ENCODE assay signal across 2 cellular contexts in the genomic region with DNA sequence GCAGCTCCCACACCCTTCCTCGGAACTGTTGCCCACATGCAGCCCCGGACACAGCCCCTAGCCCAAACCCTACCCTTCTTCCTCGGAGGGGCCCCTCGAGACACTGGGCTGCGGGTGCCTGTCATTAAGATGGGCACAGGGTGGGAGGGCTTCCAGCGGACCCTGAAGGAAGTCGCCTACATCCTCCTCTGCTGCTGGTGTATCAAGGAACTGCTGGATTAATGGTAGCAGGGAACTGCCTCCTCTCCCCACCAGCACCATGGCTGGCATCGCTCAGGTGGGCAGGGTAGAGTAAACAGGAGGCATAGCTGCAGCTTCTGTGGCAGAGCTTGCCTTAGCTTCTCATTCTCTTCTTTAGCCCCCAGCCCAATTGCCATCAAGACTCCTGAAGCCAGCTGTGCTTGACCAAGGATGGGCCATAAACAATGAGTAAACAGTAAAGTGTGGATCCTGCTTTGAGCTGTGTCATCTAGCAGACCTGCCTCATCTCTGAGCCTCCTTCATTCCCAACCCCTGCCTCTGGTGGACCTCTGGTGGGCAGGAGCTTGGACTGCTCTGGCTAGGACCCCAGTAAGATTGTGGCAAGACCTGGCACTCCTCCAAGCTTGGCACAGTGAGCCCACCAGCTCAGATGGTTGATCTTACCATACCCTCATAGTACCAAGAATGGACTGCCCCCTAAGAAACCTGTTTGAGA.
A peak's percentile ranks its signal among the peaks of the same experiment; 100 is the strongest.
TF ChIP-seq lines count a peak whose summit lies in the region.

A gene with protein sequence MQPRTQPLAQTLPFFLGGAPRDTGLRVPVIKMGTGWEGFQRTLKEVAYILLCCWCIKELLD (plus strand): TSS at position 15 of the 697 bp plus-strand sequence. CDS start 22 bp downstream, at position 37.

TF ChIP-seq in GM23338, 12 proteins besides CTCF, POLR2A, EP300 and RAD21 (continues in another document):
- TF ChIP-seq, protein P1, sequence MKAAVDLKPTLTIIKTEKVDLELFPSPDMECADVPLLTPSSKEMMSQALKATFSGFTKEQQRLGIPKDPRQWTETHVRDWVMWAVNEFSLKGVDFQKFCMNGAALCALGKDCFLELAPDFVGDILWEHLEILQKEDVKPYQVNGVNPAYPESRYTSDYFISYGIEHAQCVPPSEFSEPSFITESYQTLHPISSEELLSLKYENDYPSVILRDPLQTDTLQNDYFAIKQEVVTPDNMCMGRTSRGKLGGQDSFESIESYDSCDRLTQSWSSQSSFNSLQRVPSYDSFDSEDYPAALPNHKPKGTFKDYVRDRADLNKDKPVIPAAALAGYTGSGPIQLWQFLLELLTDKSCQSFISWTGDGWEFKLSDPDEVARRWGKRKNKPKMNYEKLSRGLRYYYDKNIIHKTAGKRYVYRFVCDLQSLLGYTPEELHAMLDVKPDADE (IDR thresholded peaks at IDR 0.05), result no peak
- TF ChIP-seq, protein P2, sequence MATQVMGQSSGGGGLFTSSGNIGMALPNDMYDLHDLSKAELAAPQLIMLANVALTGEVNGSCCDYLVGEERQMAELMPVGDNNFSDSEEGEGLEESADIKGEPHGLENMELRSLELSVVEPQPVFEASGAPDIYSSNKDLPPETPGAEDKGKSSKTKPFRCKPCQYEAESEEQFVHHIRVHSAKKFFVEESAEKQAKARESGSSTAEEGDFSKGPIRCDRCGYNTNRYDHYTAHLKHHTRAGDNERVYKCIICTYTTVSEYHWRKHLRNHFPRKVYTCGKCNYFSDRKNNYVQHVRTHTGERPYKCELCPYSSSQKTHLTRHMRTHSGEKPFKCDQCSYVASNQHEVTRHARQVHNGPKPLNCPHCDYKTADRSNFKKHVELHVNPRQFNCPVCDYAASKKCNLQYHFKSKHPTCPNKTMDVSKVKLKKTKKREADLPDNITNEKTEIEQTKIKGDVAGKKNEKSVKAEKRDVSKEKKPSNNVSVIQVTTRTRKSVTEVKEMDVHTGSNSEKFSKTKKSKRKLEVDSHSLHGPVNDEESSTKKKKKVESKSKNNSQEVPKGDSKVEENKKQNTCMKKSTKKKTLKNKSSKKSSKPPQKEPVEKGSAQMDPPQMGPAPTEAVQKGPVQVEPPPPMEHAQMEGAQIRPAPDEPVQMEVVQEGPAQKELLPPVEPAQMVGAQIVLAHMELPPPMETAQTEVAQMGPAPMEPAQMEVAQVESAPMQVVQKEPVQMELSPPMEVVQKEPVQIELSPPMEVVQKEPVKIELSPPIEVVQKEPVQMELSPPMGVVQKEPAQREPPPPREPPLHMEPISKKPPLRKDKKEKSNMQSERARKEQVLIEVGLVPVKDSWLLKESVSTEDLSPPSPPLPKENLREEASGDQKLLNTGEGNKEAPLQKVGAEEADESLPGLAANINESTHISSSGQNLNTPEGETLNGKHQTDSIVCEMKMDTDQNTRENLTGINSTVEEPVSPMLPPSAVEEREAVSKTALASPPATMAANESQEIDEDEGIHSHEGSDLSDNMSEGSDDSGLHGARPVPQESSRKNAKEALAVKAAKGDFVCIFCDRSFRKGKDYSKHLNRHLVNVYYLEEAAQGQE (IDR thresholded peaks at IDR 0.05; ENCODE audit: unreplicated experiment), result no peak
- TF ChIP-seq NANOG (IDR thresholded peaks at IDR 0.05; ENCODE audit: borderline replicate concordance), result no peak
- TF ChIP-seq, protein P3, sequence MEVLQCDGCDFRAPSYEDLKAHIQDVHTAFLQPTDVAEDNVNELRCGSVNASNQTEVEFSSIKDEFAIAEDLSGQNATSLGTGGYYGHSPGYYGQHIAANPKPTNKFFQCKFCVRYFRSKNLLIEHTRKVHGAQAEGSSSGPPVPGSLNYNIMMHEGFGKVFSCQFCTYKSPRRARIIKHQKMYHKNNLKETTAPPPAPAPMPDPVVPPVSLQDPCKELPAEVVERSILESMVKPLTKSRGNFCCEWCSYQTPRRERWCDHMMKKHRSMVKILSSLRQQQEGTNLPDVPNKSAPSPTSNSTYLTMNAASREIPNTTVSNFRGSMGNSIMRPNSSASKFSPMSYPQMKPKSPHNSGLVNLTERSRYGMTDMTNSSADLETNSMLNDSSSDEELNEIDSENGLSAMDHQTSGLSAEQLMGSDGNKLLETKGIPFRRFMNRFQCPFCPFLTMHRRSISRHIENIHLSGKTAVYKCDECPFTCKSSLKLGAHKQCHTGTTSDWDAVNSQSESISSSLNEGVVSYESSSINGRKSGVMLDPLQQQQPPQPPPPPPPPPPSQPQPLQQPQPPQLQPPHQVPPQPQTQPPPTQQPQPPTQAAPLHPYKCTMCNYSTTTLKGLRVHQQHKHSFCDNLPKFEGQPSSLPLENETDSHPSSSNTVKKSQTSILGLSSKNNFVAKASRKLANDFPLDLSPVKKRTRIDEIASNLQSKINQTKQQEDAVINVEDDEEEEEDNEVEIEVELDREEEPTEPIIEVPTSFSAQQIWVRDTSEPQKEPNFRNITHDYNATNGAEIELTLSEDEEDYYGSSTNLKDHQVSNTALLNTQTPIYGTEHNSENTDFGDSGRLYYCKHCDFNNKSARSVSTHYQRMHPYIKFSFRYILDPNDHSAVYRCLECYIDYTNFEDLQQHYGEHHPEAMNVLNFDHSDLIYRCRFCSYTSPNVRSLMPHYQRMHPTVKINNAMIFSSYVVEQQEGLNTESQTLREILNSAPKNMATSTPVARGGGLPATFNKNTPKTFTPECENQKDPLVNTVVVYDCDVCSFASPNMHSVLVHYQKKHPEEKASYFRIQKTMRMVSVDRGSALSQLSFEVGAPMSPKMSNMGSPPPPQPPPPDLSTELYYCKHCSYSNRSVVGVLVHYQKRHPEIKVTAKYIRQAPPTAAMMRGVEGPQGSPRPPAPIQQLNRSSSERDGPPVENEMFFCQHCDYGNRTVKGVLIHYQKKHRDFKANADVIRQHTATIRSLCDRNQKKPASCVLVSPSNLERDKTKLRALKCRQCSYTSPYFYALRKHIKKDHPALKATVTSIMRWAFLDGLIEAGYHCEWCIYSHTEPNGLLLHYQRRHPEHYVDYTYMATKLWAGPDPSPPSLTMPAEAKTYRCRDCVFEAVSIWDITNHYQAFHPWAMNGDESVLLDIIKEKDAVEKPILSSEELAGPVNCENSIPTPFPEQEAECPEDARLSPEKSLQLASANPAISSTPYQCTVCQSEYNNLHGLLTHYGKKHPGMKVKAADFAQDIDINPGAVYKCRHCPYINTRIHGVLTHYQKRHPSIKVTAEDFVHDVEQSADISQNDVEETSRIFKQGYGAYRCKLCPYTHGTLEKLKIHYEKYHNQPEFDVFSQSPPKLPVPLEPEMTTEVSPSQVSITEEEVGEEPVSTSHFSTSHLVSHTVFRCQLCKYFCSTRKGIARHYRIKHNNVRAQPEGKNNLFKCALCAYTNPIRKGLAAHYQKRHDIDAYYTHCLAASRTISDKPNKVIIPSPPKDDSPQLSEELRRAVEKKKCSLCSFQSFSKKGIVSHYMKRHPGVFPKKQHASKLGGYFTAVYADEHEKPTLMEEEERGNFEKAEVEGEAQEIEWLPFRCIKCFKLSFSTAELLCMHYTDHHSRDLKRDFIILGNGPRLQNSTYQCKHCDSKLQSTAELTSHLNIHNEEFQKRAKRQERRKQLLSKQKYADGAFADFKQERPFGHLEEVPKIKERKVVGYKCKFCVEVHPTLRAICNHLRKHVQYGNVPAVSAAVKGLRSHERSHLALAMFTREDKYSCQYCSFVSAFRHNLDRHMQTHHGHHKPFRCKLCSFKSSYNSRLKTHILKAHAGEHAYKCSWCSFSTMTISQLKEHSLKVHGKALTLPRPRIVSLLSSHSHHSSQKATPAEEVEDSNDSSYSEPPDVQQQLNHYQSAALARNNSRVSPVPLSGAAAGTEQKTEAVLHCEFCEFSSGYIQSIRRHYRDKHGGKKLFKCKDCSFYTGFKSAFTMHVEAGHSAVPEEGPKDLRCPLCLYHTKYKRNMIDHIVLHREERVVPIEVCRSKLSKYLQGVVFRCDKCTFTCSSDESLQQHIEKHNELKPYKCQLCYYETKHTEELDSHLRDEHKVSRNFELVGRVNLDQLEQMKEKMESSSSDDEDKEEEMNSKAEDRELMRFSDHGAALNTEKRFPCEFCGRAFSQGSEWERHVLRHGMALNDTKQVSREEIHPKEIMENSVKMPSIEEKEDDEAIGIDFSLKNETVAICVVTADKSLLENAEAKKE (CRISPR knock-in tag; IDR thresholded peaks at IDR 0.05), result no peak
- TF ChIP-seq CREB1 (CRISPR knock-in tag; IDR thresholded peaks at IDR 0.05; ENCODE audit: low read depth), result no peak
- TF ChIP-seq STAT1 (IDR thresholded peaks at IDR 0.05; ENCODE audit: unreplicated experiment), result no peak
- TF ChIP-seq POLR2AphosphoS5 (IDR thresholded peaks at IDR 0.05; ENCODE audit: low read depth), result no peak

TF ChIP-seq in K562, 482 proteins besides CTCF, POLR2A, EP300 and RAD21 (continues in another document):
- TF ChIP-seq, protein P4, sequence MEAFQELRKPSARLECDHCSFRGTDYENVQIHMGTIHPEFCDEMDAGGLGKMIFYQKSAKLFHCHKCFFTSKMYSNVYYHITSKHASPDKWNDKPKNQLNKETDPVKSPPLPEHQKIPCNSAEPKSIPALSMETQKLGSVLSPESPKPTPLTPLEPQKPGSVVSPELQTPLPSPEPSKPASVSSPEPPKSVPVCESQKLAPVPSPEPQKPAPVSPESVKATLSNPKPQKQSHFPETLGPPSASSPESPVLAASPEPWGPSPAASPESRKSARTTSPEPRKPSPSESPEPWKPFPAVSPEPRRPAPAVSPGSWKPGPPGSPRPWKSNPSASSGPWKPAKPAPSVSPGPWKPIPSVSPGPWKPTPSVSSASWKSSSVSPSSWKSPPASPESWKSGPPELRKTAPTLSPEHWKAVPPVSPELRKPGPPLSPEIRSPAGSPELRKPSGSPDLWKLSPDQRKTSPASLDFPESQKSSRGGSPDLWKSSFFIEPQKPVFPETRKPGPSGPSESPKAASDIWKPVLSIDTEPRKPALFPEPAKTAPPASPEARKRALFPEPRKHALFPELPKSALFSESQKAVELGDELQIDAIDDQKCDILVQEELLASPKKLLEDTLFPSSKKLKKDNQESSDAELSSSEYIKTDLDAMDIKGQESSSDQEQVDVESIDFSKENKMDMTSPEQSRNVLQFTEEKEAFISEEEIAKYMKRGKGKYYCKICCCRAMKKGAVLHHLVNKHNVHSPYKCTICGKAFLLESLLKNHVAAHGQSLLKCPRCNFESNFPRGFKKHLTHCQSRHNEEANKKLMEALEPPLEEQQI (IDR thresholded peaks at IDR 0.05), result no peak
- TF ChIP-seq FOXK2 (conservative IDR thresholded peaks at IDR 0.05 in 1 of 2, IDR thresholded peaks at IDR 0.05 in 1 of 2; ENCODE audit: low read depth in 2 of 2) (peak; percentile 18 to 33; a peak in 2 of 4 replicates), ATF1 (CRISPR knock-in tag; IDR thresholded peaks at IDR 0.05) (no peak), ATF1 (tag; IDR thresholded peaks at IDR 0.05) (0 out of 2 replicates have a peak, but pooled peaks have one; percentile 6), NR2C2 (CRISPR knock-in tag; IDR thresholded peaks at IDR 0.05) (no peak), NR2C2 (tag; IDR thresholded peaks at IDR 0.05) (no peak), GABPB1 (CRISPR knock-in tag; IDR thresholded peaks at IDR 0.05) (no peak), TCF3 (CRISPR knock-in tag; IDR thresholded peaks at IDR 0.05) (0 out of 2 replicates have a peak, but pooled peaks have one; percentile 13), HDAC1 (IDR thresholded peaks at IDR 0.05) (0 out of 4 replicates have a peak, but pooled peaks of 1 of the 2 experiments have one; percentile 33), EGR1 (conservative IDR thresholded peaks at IDR 0.05) (0 out of 2 replicates have a peak, but pooled peaks have one; percentile 10), SOX6 (IDR thresholded peaks at IDR 0.05) (0 out of 2 replicates have a peak, but pooled peaks have one; percentile 34), DDX20 (tag; IDR thresholded peaks at IDR 0.05; ENCODE audit: low read depth) (no peak), NFE2 (IDR thresholded peaks at IDR 0.05; ENCODE audit: low read depth) (peak; percentile 38; the same call in 1 of the 2 replicates)
- TF ChIP-seq, protein P5, sequence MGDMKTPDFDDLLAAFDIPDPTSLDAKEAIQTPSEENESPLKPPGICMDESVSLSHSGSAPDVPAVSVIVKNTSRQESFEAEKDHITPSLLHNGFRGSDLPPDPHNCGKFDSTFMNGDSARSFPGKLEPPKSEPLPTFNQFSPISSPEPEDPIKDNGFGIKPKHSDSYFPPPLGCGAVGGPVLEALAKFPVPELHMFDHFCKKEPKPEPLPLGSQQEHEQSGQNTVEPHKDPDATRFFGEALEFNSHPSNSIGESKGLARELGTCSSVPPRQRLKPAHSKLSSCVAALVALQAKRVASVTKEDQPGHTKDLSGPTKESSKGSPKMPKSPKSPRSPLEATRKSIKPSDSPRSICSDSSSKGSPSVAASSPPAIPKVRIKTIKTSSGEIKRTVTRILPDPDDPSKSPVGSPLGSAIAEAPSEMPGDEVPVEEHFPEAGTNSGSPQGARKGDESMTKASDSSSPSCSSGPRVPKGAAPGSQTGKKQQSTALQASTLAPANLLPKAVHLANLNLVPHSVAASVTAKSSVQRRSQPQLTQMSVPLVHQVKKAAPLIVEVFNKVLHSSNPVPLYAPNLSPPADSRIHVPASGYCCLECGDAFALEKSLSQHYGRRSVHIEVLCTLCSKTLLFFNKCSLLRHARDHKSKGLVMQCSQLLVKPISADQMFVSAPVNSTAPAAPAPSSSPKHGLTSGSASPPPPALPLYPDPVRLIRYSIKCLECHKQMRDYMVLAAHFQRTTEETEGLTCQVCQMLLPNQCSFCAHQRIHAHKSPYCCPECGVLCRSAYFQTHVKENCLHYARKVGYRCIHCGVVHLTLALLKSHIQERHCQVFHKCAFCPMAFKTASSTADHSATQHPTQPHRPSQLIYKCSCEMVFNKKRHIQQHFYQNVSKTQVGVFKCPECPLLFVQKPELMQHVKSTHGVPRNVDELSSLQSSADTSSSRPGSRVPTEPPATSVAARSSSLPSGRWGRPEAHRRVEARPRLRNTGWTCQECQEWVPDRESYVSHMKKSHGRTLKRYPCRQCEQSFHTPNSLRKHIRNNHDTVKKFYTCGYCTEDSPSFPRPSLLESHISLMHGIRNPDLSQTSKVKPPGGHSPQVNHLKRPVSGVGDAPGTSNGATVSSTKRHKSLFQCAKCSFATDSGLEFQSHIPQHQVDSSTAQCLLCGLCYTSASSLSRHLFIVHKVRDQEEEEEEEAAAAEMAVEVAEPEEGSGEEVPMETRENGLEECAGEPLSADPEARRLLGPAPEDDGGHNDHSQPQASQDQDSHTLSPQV (IDR thresholded peaks at IDR 0.05), result peak; percentile 55
- TF ChIP-seq, protein P6, sequence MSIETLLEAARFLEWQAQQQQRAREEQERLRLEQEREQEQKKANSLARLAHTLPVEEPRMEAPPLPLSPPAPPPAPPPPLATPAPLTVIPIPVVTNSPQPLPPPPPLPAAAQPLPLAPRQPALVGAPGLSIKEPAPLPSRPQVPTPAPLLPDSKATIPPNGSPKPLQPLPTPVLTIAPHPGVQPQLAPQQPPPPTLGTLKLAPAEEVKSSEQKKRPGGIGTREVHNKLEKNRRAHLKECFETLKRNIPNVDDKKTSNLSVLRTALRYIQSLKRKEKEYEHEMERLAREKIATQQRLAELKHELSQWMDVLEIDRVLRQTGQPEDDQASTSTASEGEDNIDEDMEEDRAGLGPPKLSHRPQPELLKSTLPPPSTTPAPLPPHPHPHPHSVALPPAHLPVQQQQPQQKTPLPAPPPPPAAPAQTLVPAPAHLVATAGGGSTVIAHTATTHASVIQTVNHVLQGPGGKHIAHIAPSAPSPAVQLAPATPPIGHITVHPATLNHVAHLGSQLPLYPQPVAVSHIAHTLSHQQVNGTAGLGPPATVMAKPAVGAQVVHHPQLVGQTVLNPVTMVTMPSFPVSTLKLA (conservative IDR thresholded peaks at IDR 0.05), result peak in 1 of 2 experiments; percentile 20; a peak in 1 of 4 replicates
- TF ChIP-seq, protein P7, sequence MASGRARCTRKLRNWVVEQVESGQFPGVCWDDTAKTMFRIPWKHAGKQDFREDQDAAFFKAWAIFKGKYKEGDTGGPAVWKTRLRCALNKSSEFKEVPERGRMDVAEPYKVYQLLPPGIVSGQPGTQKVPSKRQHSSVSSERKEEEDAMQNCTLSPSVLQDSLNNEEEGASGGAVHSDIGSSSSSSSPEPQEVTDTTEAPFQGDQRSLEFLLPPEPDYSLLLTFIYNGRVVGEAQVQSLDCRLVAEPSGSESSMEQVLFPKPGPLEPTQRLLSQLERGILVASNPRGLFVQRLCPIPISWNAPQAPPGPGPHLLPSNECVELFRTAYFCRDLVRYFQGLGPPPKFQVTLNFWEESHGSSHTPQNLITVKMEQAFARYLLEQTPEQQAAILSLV (tag; IDR thresholded peaks at IDR 0.05), result peak; percentile 28; the same call in 1 of the 2 replicates
- TF ChIP-seq, protein P8, sequence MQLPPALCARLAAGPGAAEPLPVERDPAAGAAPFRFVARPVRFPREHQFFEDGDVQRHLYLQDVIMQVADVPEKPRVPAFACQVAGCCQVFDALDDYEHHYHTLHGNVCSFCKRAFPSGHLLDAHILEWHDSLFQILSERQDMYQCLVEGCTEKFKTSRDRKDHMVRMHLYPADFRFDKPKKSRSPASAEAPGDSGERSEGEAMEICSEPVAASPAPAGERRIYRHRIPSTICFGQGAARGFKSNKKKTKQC (CRISPR knock-in tag; IDR thresholded peaks at IDR 0.05), result peak; percentile 57
